In genomic region chr9:36993933-36994764, GRCh38 we compare ENCODE assay signal across 1 cellular context.
TF ChIP-seq lines count a peak whose summit lies in the region.

No MANE protein-coding gene starts in this region.

TF ChIP-seq in GM12878, 131 proteins besides CTCF, POLR2A, EP300 and RAD21 (continued from another document):
- TF ChIP-seq NKRF (conservative IDR thresholded peaks at IDR 0.05) (peak; percentile 75), ZNF24 (IDR thresholded peaks at IDR 0.05) (peak; percentile 76), ZBED1 (IDR thresholded peaks at IDR 0.05; ENCODE audit: borderline replicate concordance) (peak; percentile 98), DPF2 (IDR thresholded peaks at IDR 0.05) (peak; percentile 100), CBFB (IDR thresholded peaks at IDR 0.05; ENCODE audit: low read depth) (peak; percentile 91; the same call in 1 of the 2 replicates), ZZZ3 (IDR thresholded peaks at IDR 0.05; ENCODE audit: control insufficient read depth, insufficient read length, low read depth) (no peak), CREM (IDR thresholded peaks at IDR 0.05; ENCODE audit: low read depth) (peak; percentile 94), HDGF (IDR thresholded peaks at IDR 0.05) (peak; percentile 96), STAT1 (conservative IDR thresholded peaks at IDR 0.05) (no peak), CHD1 (IDR thresholded peaks at IDR 0.05; ENCODE audit: low read depth, low read length) (no peak; the same call in 1 of the 2 replicates), NR2F1 (conservative IDR thresholded peaks at IDR 0.05) (peak; percentile 96), ETV6 (conservative IDR thresholded peaks at IDR 0.05 in 1 of 2, IDR thresholded peaks at IDR 0.05 in 1 of 2; ENCODE audit: borderline replicate concordance in 1 of 2, low read depth in 1 of 2) (peak in 1 of 2 experiments; percentile 91; a peak in 2 of 4 replicates), ZSCAN29 (IDR thresholded peaks at IDR 0.05) (0 out of 2 replicates have a peak, but pooled peaks have one; percentile 66), JUND (IDR thresholded peaks at IDR 0.05; ENCODE audit: low read depth, low read length) (peak; percentile 92), SP1 (IDR thresholded peaks at IDR 0.05; ENCODE audit: low read depth, low read length) (peak; percentile 86), NFIC (IDR thresholded peaks at IDR 0.05; ENCODE audit: low read depth, low read length) (no peak), POLR2AphosphoS5 (IDR thresholded peaks at IDR 0.05; ENCODE audit: low read length) (peak; percentile 86), BMI1 (IDR thresholded peaks at IDR 0.05; ENCODE audit: borderline replicate concordance) (peak; percentile 72), CHD2 (IDR thresholded peaks at IDR 0.05; ENCODE audit: borderline replicate concordance, low read depth, low read length) (peak; percentile 86; the same call in 1 of the 2 replicates), MXI1 (IDR thresholded peaks at IDR 0.05; ENCODE audit: low read depth, low read length) (peak; percentile 16), IKZF2 (IDR thresholded peaks at IDR 0.05) (peak; percentile 97 to 98), YY1 (IDR thresholded peaks at IDR 0.05; ENCODE audit: low read depth, low read length) (peak; percentile 54), CBX5 (IDR thresholded peaks at IDR 0.05; ENCODE audit: low read depth) (no peak), BCL3 (IDR thresholded peaks at IDR 0.05; ENCODE audit: borderline replicate concordance, insufficient read depth, low read depth, low read length, poor library complexity, severe bottlenecking) (peak; percentile 100), BACH1 (IDR thresholded peaks at IDR 0.05; ENCODE audit: borderline replicate concordance) (peak; percentile 96), KLF5 (IDR thresholded peaks at IDR 0.05; ENCODE audit: partially characterized antibody) (peak; percentile 11), NFXL1 (IDR thresholded peaks at IDR 0.05; ENCODE audit: borderline replicate concordance) (no peak), RAD51 (IDR thresholded peaks at IDR 0.05) (peak; percentile 52; the same call in 1 of the 2 replicates)
- TF ChIP-seq, protein P1, sequence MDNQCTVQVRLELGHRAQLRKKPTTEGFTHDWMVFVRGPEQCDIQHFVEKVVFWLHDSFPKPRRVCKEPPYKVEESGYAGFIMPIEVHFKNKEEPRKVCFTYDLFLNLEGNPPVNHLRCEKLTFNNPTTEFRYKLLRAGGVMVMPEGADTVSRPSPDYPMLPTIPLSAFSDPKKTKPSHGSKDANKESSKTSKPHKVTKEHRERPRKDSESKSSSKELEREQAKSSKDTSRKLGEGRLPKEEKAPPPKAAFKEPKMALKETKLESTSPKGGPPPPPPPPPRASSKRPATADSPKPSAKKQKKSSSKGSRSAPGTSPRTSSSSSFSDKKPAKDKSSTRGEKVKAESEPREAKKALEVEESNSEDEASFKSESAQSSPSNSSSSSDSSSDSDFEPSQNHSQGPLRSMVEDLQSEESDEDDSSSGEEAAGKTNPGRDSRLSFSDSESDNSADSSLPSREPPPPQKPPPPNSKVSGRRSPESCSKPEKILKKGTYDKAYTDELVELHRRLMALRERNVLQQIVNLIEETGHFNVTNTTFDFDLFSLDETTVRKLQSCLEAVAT (IDR thresholded peaks at IDR 0.05): peak; percentile 92; the same call in 1 of the 2 replicates
- TF ChIP-seq, protein P2, sequence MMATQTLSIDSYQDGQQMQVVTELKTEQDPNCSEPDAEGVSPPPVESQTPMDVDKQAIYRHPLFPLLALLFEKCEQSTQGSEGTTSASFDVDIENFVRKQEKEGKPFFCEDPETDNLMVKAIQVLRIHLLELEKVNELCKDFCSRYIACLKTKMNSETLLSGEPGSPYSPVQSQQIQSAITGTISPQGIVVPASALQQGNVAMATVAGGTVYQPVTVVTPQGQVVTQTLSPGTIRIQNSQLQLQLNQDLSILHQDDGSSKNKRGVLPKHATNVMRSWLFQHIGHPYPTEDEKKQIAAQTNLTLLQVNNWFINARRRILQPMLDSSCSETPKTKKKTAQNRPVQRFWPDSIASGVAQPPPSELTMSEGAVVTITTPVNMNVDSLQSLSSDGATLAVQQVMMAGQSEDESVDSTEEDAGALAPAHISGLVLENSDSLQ (IDR thresholded peaks at IDR 0.05): 0 out of 2 replicates have a peak, but pooled peaks have one; percentile 41
- TF ChIP-seq, protein P3, sequence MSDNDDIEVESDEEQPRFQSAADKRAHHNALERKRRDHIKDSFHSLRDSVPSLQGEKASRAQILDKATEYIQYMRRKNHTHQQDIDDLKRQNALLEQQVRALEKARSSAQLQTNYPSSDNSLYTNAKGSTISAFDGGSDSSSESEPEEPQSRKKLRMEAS (IDR thresholded peaks at IDR 0.05; ENCODE audit: low read depth, low read length): peak; percentile 28; the same call in 1 of the 2 replicates
- TF ChIP-seq, protein P4, sequence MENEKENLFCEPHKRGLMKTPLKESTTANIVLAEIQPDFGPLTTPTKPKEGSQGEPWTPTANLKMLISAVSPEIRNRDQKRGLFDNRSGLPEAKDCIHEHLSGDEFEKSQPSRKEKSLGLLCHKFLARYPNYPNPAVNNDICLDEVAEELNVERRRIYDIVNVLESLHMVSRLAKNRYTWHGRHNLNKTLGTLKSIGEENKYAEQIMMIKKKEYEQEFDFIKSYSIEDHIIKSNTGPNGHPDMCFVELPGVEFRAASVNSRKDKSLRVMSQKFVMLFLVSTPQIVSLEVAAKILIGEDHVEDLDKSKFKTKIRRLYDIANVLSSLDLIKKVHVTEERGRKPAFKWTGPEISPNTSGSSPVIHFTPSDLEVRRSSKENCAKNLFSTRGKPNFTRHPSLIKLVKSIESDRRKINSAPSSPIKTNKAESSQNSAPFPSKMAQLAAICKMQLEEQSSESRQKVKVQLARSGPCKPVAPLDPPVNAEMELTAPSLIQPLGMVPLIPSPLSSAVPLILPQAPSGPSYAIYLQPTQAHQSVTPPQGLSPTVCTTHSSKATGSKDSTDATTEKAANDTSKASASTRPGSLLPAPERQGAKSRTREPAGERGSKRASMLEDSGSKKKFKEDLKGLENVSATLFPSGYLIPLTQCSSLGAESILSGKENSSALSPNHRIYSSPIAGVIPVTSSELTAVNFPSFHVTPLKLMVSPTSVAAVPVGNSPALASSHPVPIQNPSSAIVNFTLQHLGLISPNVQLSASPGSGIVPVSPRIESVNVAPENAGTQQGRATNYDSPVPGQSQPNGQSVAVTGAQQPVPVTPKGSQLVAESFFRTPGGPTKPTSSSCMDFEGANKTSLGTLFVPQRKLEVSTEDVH (IDR thresholded peaks at IDR 0.05; ENCODE audit: low read depth, partially characterized antibody): no peak
- TF ChIP-seq, protein P5, sequence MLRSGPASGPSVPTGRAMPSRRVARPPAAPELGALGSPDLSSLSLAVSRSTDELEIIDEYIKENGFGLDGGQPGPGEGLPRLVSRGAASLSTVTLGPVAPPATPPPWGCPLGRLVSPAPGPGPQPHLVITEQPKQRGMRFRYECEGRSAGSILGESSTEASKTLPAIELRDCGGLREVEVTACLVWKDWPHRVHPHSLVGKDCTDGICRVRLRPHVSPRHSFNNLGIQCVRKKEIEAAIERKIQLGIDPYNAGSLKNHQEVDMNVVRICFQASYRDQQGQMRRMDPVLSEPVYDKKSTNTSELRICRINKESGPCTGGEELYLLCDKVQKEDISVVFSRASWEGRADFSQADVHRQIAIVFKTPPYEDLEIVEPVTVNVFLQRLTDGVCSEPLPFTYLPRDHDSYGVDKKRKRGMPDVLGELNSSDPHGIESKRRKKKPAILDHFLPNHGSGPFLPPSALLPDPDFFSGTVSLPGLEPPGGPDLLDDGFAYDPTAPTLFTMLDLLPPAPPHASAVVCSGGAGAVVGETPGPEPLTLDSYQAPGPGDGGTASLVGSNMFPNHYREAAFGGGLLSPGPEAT (IDR thresholded peaks at IDR 0.05; ENCODE audit: low read depth): peak; percentile 84
- TF ChIP-seq, protein P6, sequence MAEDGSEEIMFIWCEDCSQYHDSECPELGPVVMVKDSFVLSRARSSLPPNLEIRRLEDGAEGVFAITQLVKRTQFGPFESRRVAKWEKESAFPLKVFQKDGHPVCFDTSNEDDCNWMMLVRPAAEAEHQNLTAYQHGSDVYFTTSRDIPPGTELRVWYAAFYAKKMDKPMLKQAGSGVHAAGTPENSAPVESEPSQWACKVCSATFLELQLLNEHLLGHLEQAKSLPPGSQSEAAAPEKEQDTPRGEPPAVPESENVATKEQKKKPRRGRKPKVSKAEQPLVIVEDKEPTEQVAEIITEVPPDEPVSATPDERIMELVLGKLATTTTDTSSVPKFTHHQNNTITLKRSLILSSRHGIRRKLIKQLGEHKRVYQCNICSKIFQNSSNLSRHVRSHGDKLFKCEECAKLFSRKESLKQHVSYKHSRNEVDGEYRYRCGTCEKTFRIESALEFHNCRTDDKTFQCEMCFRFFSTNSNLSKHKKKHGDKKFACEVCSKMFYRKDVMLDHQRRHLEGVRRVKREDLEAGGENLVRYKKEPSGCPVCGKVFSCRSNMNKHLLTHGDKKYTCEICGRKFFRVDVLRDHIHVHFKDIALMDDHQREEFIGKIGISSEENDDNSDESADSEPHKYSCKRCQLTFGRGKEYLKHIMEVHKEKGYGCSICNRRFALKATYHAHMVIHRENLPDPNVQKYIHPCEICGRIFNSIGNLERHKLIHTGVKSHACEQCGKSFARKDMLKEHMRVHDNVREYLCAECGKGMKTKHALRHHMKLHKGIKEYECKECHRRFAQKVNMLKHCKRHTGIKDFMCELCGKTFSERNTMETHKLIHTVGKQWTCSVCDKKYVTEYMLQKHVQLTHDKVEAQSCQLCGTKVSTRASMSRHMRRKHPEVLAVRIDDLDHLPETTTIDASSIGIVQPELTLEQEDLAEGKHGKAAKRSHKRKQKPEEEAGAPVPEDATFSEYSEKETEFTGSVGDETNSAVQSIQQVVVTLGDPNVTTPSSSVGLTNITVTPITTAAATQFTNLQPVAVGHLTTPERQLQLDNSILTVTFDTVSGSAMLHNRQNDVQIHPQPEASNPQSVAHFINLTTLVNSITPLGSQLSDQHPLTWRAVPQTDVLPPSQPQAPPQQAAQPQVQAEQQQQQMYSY (CRISPR knock-in tag; IDR thresholded peaks at IDR 0.05): no peak
TF ChIP-seq in GM12878: peak in this region for 64.
